ENCODE assay signal across 36 cellular contexts in genomic region chr2:63403820-63404219, GRCh38.
"Had no signal": no experiment of that assay in that cellular context is flagged by ENCODE, and none has a peak within 500 bp of the region (broad histone marks: within the 10 kb centered on the region; RNA-seq: fewer than 3 reads in every experiment).

No MANE protein-coding gene starts in this region.

- H3K27ac ChIP-seq: ascending aorta, body of pancreas, brain microvascular endothelial cell, breast epithelium, WERI-Rb-1 had no signal

- H3K9me3 Mint-ChIP-seq: activated T-helper 1 cell treated with anti-CD3 and anti-CD28 coated beads, Interleukin-12 subunit alpha, Interleukin-12 subunit beta, Interleukin-2, Interleukin-4 antibody, amounts not matched to agents 30 ng/mL and 10 ng/mL and 1 ng/mL, durations not matched to agents 14 hours and 24 hours and 36 hours; T-helper 2 cell treated with Interferon-gamma antibody and Interleukin-4, amounts not matched to agents 5 μg/mL and 100 μg/mL, for 36 hours had no signal

- H3K9me3 ChIP-seq: ascending aorta, body of pancreas, breast epithelium had no signal

- ATAC-seq: activated CD8-positive, alpha-beta T cell treated with anti-CD3 and anti-CD28 coated beads for 36 hours; activated naive CD4-positive, alpha-beta T cell treated with anti-CD3 and anti-CD28 coated beads, Interleukin-2, amount 50 U/mL, for 72 hours; activated T-cell treated with anti-CD3 and anti-CD28 coated beads, Interleukin-2, amount 50 U/mL, for 4 hours; activated T-cell treated with anti-CD3 and anti-CD28 coated beads, Interleukin-2, amount 50 U/mL, for 72 hours; activated T-helper 17 cell treated with anti-CD3 and anti-CD28 coated beads, Interleukin-2, amount 50 U/mL, for 72 hours; body of pancreas; WTC11 had no signal

- H3K4me3 Mint-ChIP-seq: activated CD4-positive, alpha-beta memory T cell treated with anti-CD3 and anti-CD28 coated beads for 36 hours; activated CD4-positive, alpha-beta T cell treated with anti-CD3 and anti-CD28 coated beads, Interleukin-2, amount 10 ng/mL, durations not matched to agents 24 days and 14 days; activated CD8-positive, alpha-beta T cell treated with anti-CD3 and anti-CD28 coated beads for 36 hours; activated naive CD4-positive, alpha-beta T cell treated with anti-CD3 and anti-CD28 coated beads for 36 hours; activated naive CD8-positive, alpha-beta T cell treated with anti-CD3 and anti-CD28 coated beads for 36 hours; activated T-cell treated with anti-CD3 and anti-CD28 coated beads, Interleukin-2, amount 50 U/mL, for 4 hours; activated T-cell treated with anti-CD3 and anti-CD28 coated beads, Interleukin-2, amount 50 U/mL, for 72 hours; activated T-helper 1 cell treated with anti-CD3 and anti-CD28 coated beads, Interleukin-12 subunit alpha, Interleukin-12 subunit beta, Interleukin-2, Interleukin-4 antibody, amounts not matched to agents 30 ng/mL and 10 ng/mL and 1 ng/mL, durations not matched to agents 14 hours and 24 hours and 36 hours; activated T-helper 17 cell treated with anti-CD3 and anti-CD28 coated beads, Interleukin-2, amount 50 U/mL, for 72 hours; T-helper 1 cell treated with Interleukin-12 subunit alpha and Interleukin-12 subunit beta and Interleukin-4 antibody, amounts not matched to agents 30 μg/mL and 1 μg/mL, for 36 hours; T-helper 2 cell treated with Interferon-gamma antibody and Interleukin-4, amounts not matched to agents 5 μg/mL and 100 μg/mL, for 36 hours; WTC11 had no signal

- H3K4me1 ChIP-seq: ascending aorta, breast epithelium had no signal

- H3K4me1 Mint-ChIP-seq: activated CD4-positive, alpha-beta T cell treated with anti-CD3 and anti-CD28 coated beads, Interleukin-2, amount 10 ng/mL, durations not matched to agents 24 days and 14 days; activated naive CD8-positive, alpha-beta T cell treated with anti-CD3 and anti-CD28 coated beads for 36 hours; activated T-helper 17 cell treated with anti-CD3 and anti-CD28 coated beads, Interleukin-2, amount 50 U/mL, for 72 hours had no signal

- H3K36me3 ChIP-seq: brain microvascular endothelial cell, breast epithelium, WERI-Rb-1 had no signal

- DNase-seq: activated CD4-positive, alpha-beta memory T cell treated with anti-CD3 and anti-CD28 coated beads for 36 hours; activated CD4-positive, alpha-beta T cell treated with anti-CD3 and anti-CD28 coated beads for 4 hours; activated CD4-positive, alpha-beta T cell treated with anti-CD3 and anti-CD28 coated beads, Interleukin-2, amount 10 ng/mL, durations not matched to agents 24 days and 14 days; activated CD4-positive, alpha-beta T cell treated with anti-CD3 and anti-CD28 coated beads, Interleukin-2, amount 50 U/mL, for 1 hour; activated CD4-positive, alpha-beta T cell treated with anti-CD3 and anti-CD28 coated beads, Interleukin-2, amount 50 U/mL, for 4 hours; activated CD4-positive, CD25-positive, alpha-beta regulatory T cell; activated CD4-positive, CD25-positive, alpha-beta regulatory T cell treated with anti-CD3 and anti-CD28 coated beads, Interleukin-2, amount 50 U/mL, for 72 hours; activated CD8-positive, alpha-beta memory T cell treated with anti-CD3 and anti-CD28 coated beads, Interleukin-2, amount 50 U/mL, for 4 hours; activated CD8-positive, alpha-beta T cell treated with anti-CD3 and anti-CD28 coated beads for 36 hours; activated effector memory CD4-positive, alpha-beta T cell treated with anti-CD3 and anti-CD28 coated beads, Interleukin-2, amount 50 U/mL, for 16 hours; activated gamma-delta T cell treated with Interleukin-2 at 50 U/mL for 16 hours; activated naive CD4-positive, alpha-beta T cell; activated naive CD4-positive, alpha-beta T cell treated with anti-CD3 and anti-CD28 coated beads for 36 hours; activated naive CD4-positive, alpha-beta T cell treated with anti-CD3 and anti-CD28 coated beads, Interleukin-2, amount 50 U/mL, for 16 hours; activated naive CD8-positive, alpha-beta T cell treated with anti-CD3 and anti-CD28 coated beads for 36 hours; activated T-cell treated with anti-CD3 and anti-CD28 coated beads for 4 hours; activated T-cell treated with anti-CD3 and anti-CD28 coated beads, Interleukin-2, amount 50 U/mL, for 1 hour; activated T-cell treated with anti-CD3 and anti-CD28 coated beads, Interleukin-2, amount 50 U/mL, for 4 hours; activated T-cell treated with anti-CD3 and anti-CD28 coated beads, Interleukin-2, amount 50 U/mL, for 72 hours; amygdala; anterior cingulate cortex; body of pancreas; brain microvascular endothelial cell; central memory CD4-positive, alpha-beta T cell; T-helper 1 cell; T-helper 2 cell; T-helper 9 cell; WERI-Rb-1 had no signal

- H3K27ac Mint-ChIP-seq: activated CD4-positive, alpha-beta memory T cell treated with anti-CD3 and anti-CD28 coated beads for 36 hours; activated CD4-positive, alpha-beta T cell treated with anti-CD3 and anti-CD28 coated beads, Interleukin-2, amount 10 ng/mL, durations not matched to agents 24 days and 14 days; activated CD8-positive, alpha-beta T cell treated with anti-CD3 and anti-CD28 coated beads for 36 hours; activated naive CD4-positive, alpha-beta T cell treated with anti-CD3 and anti-CD28 coated beads for 36 hours; activated naive CD4-positive, alpha-beta T cell treated with anti-CD3 and anti-CD28 coated beads, Interleukin-2, amount 50 U/mL, for 72 hours; activated naive CD8-positive, alpha-beta T cell treated with anti-CD3 and anti-CD28 coated beads for 36 hours; activated T-cell treated with anti-CD3 and anti-CD28 coated beads, Interleukin-2, amount 50 U/mL, for 72 hours; activated T-helper 1 cell treated with anti-CD3 and anti-CD28 coated beads, Interleukin-12 subunit alpha, Interleukin-12 subunit beta, Interleukin-2, Interleukin-4 antibody, amounts not matched to agents 30 ng/mL and 10 ng/mL and 1 ng/mL, durations not matched to agents 14 hours and 24 hours and 36 hours; activated T-helper 17 cell treated with anti-CD3 and anti-CD28 coated beads, Interleukin-2, amount 50 U/mL, for 72 hours; T-helper 1 cell treated with Interleukin-12 subunit alpha and Interleukin-12 subunit beta and Interleukin-4 antibody, amounts not matched to agents 30 μg/mL and 1 μg/mL, for 36 hours; T-helper 2 cell treated with Interferon-gamma antibody and Interleukin-4, amounts not matched to agents 5 μg/mL and 100 μg/mL, for 36 hours; WTC11 had no signal

- H3K27me3 Mint-ChIP-seq: activated CD4-positive, alpha-beta memory T cell treated with anti-CD3 and anti-CD28 coated beads for 36 hours; activated CD4-positive, alpha-beta T cell treated with anti-CD3 and anti-CD28 coated beads, Interleukin-2, amount 10 ng/mL, durations not matched to agents 24 days and 14 days; activated CD8-positive, alpha-beta T cell treated with anti-CD3 and anti-CD28 coated beads for 36 hours; activated naive CD8-positive, alpha-beta T cell treated with anti-CD3 and anti-CD28 coated beads for 36 hours; activated T-helper 17 cell treated with anti-CD3 and anti-CD28 coated beads, Interleukin-2, amount 50 U/mL, for 72 hours had no signal

- H3K4me3 ChIP-seq: ascending aorta, body of pancreas, breast epithelium had no signal

- H3K27me3 ChIP-seq: ascending aorta, body of pancreas, brain microvascular endothelial cell, breast epithelium had no signal
